In genomic region chr16:57999971-58000705, GRCh38 we compare ENCODE assay signal across 8 cellular contexts. TPM values are rescaled to one million over a fixed set of nuclear protein-coding genes. Genes with fewer than 3 reads are reported as not detected.
DNase-seq lines count a peak whose midpoint lies in the region; ATAC-seq and TF ChIP-seq lines count a peak whose summit lies in the region.

ZNF319 (minus strand) TSS chr16:58000672; CDS start chr16:57998265, 2,407 bp downstream.

- no peaks in the 10 kb centered on the region for H3K9me3 Mint-ChIP-seq in activated naive CD8-positive, alpha-beta T cell (ENCODE audit: low read depth)

- peak within 1 kb of the TSS; percentile 64 for H3K9ac ChIP-seq in HUES6 (ENCODE audit: low read length)
- H3K9ac ChIP-seq in iPS-15b (ENCODE audit: low read depth, low read length): peak within 1 kb of the TSS; percentile 54
- H3K9ac ChIP-seq in skeletal muscle satellite cell (ENCODE audit: low read depth, low read length): peak within 1 kb of the TSS; percentile 94

- H3K9me3 ChIP-seq in DOHH2 (ENCODE audit: control insufficient read depth, insufficient read depth, low read length): no peaks in the 10 kb centered on the region
- no peaks in the 10 kb centered on the region for H3K9me3 ChIP-seq in HUES6 (ENCODE audit: control insufficient read depth, insufficient read depth, low read depth, low read length)
- no peaks in the 10 kb centered on the region for H3K9me3 ChIP-seq in iPS-15b (ENCODE audit: control insufficient read depth, insufficient read depth, low read length)
- H3K9me3 ChIP-seq in skeletal muscle satellite cell (replicated peaks; ENCODE audit: low read length): no peaks in the 10 kb centered on the region

- no peak for TF ChIP-seq POLR2A in erythroblast (IDR thresholded peaks at IDR 0.05; ENCODE audit: low read length)

- peak within 1 kb of the TSS; percentile 93 for H3K4me3 Mint-ChIP-seq in activated naive CD8-positive, alpha-beta T cell

- H3K9me2 ChIP-seq in DOHH2 (replicated peaks; ENCODE audit: control insufficient read depth, low read length): no peaks in the 10 kb centered on the region

- peaks cover 7% of the 10 kb centered on the region; the same call in 1 of the 2 replicates for H3F3A ChIP-seq in DOHH2 (ENCODE audit: control insufficient read depth, insufficient read depth)

- H3K27ac Mint-ChIP-seq in activated naive CD8-positive, alpha-beta T cell: peak within 1 kb of the TSS; percentile 87

- H3K36me3 Mint-ChIP-seq in activated naive CD8-positive, alpha-beta T cell: peaks cover 2% of the 10 kb centered on the region

- H3K27me3 Mint-ChIP-seq in activated naive CD8-positive, alpha-beta T cell: no peaks in the 10 kb centered on the region

- H3K27ac ChIP-seq in DOHH2 (ENCODE audit: low read depth, low read length) (peak within 1 kb of the TSS; percentile 69), HUES6 (ENCODE audit: low read depth, low read length) (peak within 1 kb of the TSS; percentile 37; the same call in 1 of the 2 replicates)

- H3K4me3 ChIP-seq in DOHH2 (ENCODE audit: low read length) (peak within 1 kb of the TSS; percentile 77), HUES6 (ENCODE audit: low read depth, low read length) (peak within 1 kb of the TSS; percentile 79), iPS-15b (ENCODE audit: low read depth, low read length) (peak within 1 kb of the TSS; percentile 80), skeletal muscle satellite cell (ENCODE audit: low read length) (peak within 1 kb of the TSS; percentile 87)

- peak within 1 kb of the TSS; percentile 99 for H3K4me2 ChIP-seq in DOHH2 (ENCODE audit: low read length)
- peak within 1 kb of the TSS; percentile 100 for H3K4me2 ChIP-seq in skeletal muscle satellite cell (ENCODE audit: low read length)

- H3K4me1 ChIP-seq in DOHH2 (ENCODE audit: control insufficient read depth, low read length) (peaks cover 25% of the 10 kb centered on the region), HUES6 (ENCODE audit: control insufficient read depth, insufficient read depth, low read length) (peaks cover 24% of the 10 kb centered on the region), iPS-15b (ENCODE audit: control insufficient read depth, insufficient read depth, low read length) (no peaks in the 10 kb centered on the region), skeletal muscle satellite cell (ENCODE audit: control insufficient read depth, insufficient read depth, low read length) (peaks cover 37% of the 10 kb centered on the region)

- ATAC-seq in GM21381 (IDR thresholded peaks at IDR 0.05; ENCODE audit: unreplicated experiment): peak; percentile 25

- H3K79me2 ChIP-seq in DOHH2 (ENCODE audit: control insufficient read depth, low read length): peaks cover 22% of the 10 kb centered on the region

- no peaks in the 10 kb centered on the region for H3K27me3 ChIP-seq in DOHH2 (ENCODE audit: control insufficient read depth, low read length)
- no peaks in the 10 kb centered on the region for H3K27me3 ChIP-seq in HUES6 (ENCODE audit: control insufficient read depth, insufficient read depth, low read length)
- no peaks in the 10 kb centered on the region for H3K27me3 ChIP-seq in iPS-15b (ENCODE audit: control insufficient read depth, insufficient read depth, low read length)
- H3K27me3 ChIP-seq in skeletal muscle satellite cell (ENCODE audit: control insufficient read depth, insufficient read depth, low read length): no peaks in the 10 kb centered on the region

- no peak for TF ChIP-seq CTCF in DOHH2 (IDR thresholded peaks at IDR 0.05; ENCODE audit: low read depth, low read length, poor library complexity, severe bottlenecking)

- peaks cover 64% of the 10 kb centered on the region for H3K4me1 Mint-ChIP-seq in activated naive CD8-positive, alpha-beta T cell (ENCODE audit: low read depth)

- DNase-seq in dedifferentiated amniotic fluid mesenchymal stem cell (ENCODE audit: extremely low spot score) (no peak), erythroblast (lab: John Stamatoyannopoulos, UW) (no peak)

- H4K20me1 ChIP-seq in DOHH2 (ENCODE audit: control insufficient read depth, insufficient read depth, low read depth, low read length): peaks cover 6% of the 10 kb centered on the region; the same call in 1 of the 2 replicates

- H3K36me3 ChIP-seq in DOHH2 (ENCODE audit: control insufficient read depth, low read length): peaks cover 49% of the 10 kb centered on the region
- H3K36me3 ChIP-seq in HUES6 (ENCODE audit: control insufficient read depth, insufficient read depth, low read length): peaks cover 39% of the 10 kb centered on the region
- peaks cover 28% of the 10 kb centered on the region for H3K36me3 ChIP-seq in iPS-15b (ENCODE audit: control insufficient read depth, insufficient read depth, low read length)
- H3K36me3 ChIP-seq in skeletal muscle satellite cell (ENCODE audit: insufficient read depth, low read length): peaks cover 46% of the 10 kb centered on the region

RNA-seq across cellular contexts. Expression of gene ZNF319, which starts in this region (rescaled TPM):
- 2.8 and 5.2 TPM in 2 replicates for total RNA-seq in skeletal muscle satellite cell (2012; rRNA removed)
